In the genomic region with DNA sequence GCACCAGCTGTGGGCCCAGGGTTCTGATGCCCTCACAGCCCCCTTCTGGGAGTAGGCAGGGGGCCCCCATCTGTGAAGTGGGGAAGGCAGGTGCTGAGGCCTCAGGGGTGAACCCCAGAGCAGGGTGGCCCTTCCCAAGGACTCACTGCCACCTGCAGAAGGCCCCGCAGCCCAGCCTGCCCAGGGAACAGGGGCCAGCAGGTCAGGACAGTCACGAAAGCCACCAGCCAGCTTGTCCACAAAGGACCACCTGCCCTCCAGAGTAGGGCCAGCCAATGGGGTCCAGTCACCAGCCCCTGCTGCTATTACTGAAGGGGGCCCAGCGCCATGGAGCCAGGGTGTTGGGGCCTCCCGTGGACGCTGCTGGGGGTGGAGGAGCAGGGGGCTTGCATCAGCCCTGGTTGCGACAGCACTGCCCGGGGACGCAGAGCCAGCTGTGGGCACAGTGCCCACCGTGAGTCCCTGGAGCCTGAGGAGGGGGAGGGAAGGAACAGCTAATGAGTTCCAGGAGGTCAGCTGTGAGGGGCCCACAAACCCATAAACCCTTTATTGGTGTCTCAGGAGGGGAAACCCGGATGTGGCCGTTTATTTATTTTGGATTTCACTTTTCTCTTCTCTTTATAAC, we compare ENCODE assay signal across 11 cellular contexts. TPM values are rescaled to one million over a fixed set of nuclear protein-coding genes. Genes with fewer than 3 reads are reported as not detected.
DNase-seq lines count a peak whose midpoint lies in the region; ATAC-seq, FAIRE-seq and TF ChIP-seq lines count a peak whose summit lies in the region.
"Had no signal": no experiment of that assay in that cellular context is flagged by ENCODE, and none has a peak within 500 bp of the region (broad histone marks: within the 10 kb centered on the region; RNA-seq: fewer than 3 reads in every experiment).

No MANE protein-coding gene starts in this region.

- H3K9me3 ChIP-seq in astrocyte (ENCODE audit: insufficient read depth, low read depth, low read length) (peaks cover 14% of the 10 kb centered on the region), kidney (ENCODE audit: control insufficient read depth in 1 of 2, low read length in 2 of 2) (peaks cover 0 to 3% of the 10 kb centered on the region in 2 donors), transverse colon (no peaks in the 10 kb centered on the region)

- H3K27me3 ChIP-seq in astrocyte (ENCODE audit: insufficient read depth, low read length) (peaks cover 10% of the 10 kb centered on the region), transverse colon (peaks cover 20% of the 10 kb centered on the region)

- no peak overlapping the region for H3K27ac ChIP-seq in astrocyte (ENCODE audit: low read depth, low read length)
- no peak overlapping the region for H3K27ac ChIP-seq in kidney (ENCODE audit: low read depth in 2 of 2, low read length in 2 of 2)
- H3K27ac ChIP-seq in transverse colon: peak overlapping the region in 2 of 4 donors; percentile 21 to 28

- ATAC-seq in activated naive CD4-positive, alpha-beta T cell treated with anti-CD3 and anti-CD28 coated beads, Interleukin-2, amount 50 U/mL, for 72 hours: no peak
- no peak for ATAC-seq in HG02852 (IDR thresholded peaks at IDR 0.05; ENCODE audit: unreplicated experiment)

- H3K4me3 Mint-ChIP-seq in activated naive CD4-positive, alpha-beta T cell treated with anti-CD3 and anti-CD28 coated beads, Interleukin-2, amount 10 ng/mL, durations not matched to agents 7 days and 5 days: no peak overlapping the region
- H3K4me3 Mint-ChIP-seq in astrocyte (ENCODE audit: unreplicated experiment): no peak overlapping the region

- H3K4me3 ChIP-seq in astrocyte (ENCODE audit: insufficient read depth, low read depth, low read length) (no peak overlapping the region), kidney (ENCODE audit: low read length in 2 of 2) (no peak overlapping the region), transverse colon (no peak overlapping the region)

- FAIRE-seq in astrocyte (lab: Jason Lieb, UNC): no peak
- FAIRE-seq in kidney (lab: Jason Lieb, UNC): no peak

- no peaks in the 10 kb centered on the region for H3K36me3 Mint-ChIP-seq in activated naive CD4-positive, alpha-beta T cell treated with anti-CD3 and anti-CD28 coated beads, Interleukin-2, amount 10 ng/mL, durations not matched to agents 7 days and 5 days
- H3K36me3 Mint-ChIP-seq in activated naive CD4-positive, alpha-beta T cell treated with anti-CD3 and anti-CD28 coated beads, Interleukin-2, amount 50 U/mL, for 72 hours: no peaks in the 10 kb centered on the region
- H3K36me3 Mint-ChIP-seq in astrocyte (ENCODE audit: low read depth, unreplicated experiment): no peaks in the 10 kb centered on the region

- no peak overlapping the region for H3K27ac Mint-ChIP-seq in activated naive CD4-positive, alpha-beta T cell treated with anti-CD3 and anti-CD28 coated beads, Interleukin-2, amount 10 ng/mL, durations not matched to agents 7 days and 5 days
- H3K27ac Mint-ChIP-seq in activated naive CD4-positive, alpha-beta T cell treated with anti-CD3 and anti-CD28 coated beads, Interleukin-2, amount 50 U/mL, for 72 hours: no peak overlapping the region
- H3K27ac Mint-ChIP-seq in astrocyte (ENCODE audit: unreplicated experiment): no peak overlapping the region

- H3K79me2 ChIP-seq in astrocyte (ENCODE audit: insufficient read depth, low read length): no peaks in the 10 kb centered on the region

- peak; percentile 15 for DNase-seq in activated naive CD4-positive, alpha-beta T cell treated with anti-CD3 and anti-CD28 coated beads, Interleukin-2, amount 10 ng/mL, durations not matched to agents 7 days and 5 days
- DNase-seq in activated naive CD4-positive, alpha-beta T cell treated with anti-CD3 and anti-CD28 coated beads, Interleukin-2, amount 50 U/mL, for 72 hours (ENCODE audit: low spot score in 2 of 2): no peak
- peak; percentile 24 for DNase-seq in astrocyte (ENCODE audit: low read depth)
- DNase-seq in kidney: peak; percentile 93
- DNase-seq in transverse colon: peak; percentile 28
- no peak for DNase-seq in GM10266 (ENCODE audit: extremely low spot score)
- no peak for DNase-seq in RPMI8226
- DNase-seq: ACHN; activated effector memory CD4-positive, alpha-beta T cell treated with anti-CD3 and anti-CD28 coated beads, Interleukin-2, amount 50 U/mL, for 16 hours; NCI-H2171 had no signal

- intact Hi-C loops in kidney (cut with DNase I) (no loop called here), transverse colon (cut with DNase I; ENCODE audit: low total_unique reads) (loop anchor here (5.0 kb wide), 1 partner anchor 860 kb away; no protein-coding TSS in a partner anchor)

- H3K4me1 ChIP-seq in astrocyte (ENCODE audit: insufficient read depth, low read length): peaks cover 4% of the 10 kb centered on the region
- H3K4me1 ChIP-seq in kidney (ENCODE audit: control insufficient read depth in 1 of 2, insufficient read depth in 1 of 2, low read depth in 1 of 2, low read length in 2 of 2): peaks cover 0 to 21% of the 10 kb centered on the region in 2 donors
- H3K4me1 ChIP-seq in transverse colon: peaks cover 12 to 35% (median 13%) of the 10 kb centered on the region in 4 donors

- TF ChIP-seq EP300 in transverse colon (IDR thresholded peaks at IDR 0.05; ENCODE audit: low read depth): no peak

- no peak for TF ChIP-seq POLR2A in transverse colon (IDR thresholded peaks at IDR 0.05)

- H4K20me1 ChIP-seq in astrocyte (ENCODE audit: insufficient read depth, low read length): no peaks in the 10 kb centered on the region

- H3K9me3 Mint-ChIP-seq in activated naive CD4-positive, alpha-beta T cell treated with anti-CD3 and anti-CD28 coated beads, Interleukin-2, amount 10 ng/mL, durations not matched to agents 7 days and 5 days: no peaks in the 10 kb centered on the region
- H3K9me3 Mint-ChIP-seq in activated naive CD4-positive, alpha-beta T cell treated with anti-CD3 and anti-CD28 coated beads, Interleukin-2, amount 50 U/mL, for 72 hours: no peaks in the 10 kb centered on the region
- no peaks in the 10 kb centered on the region for H3K9me3 Mint-ChIP-seq in astrocyte (ENCODE audit: unreplicated experiment)

- no peaks in the 10 kb centered on the region for H3K36me3 ChIP-seq in astrocyte (ENCODE audit: insufficient read depth, low read length)
- H3K36me3 ChIP-seq in kidney (ENCODE audit: control insufficient read depth in 1 of 2, insufficient read depth in 2 of 2, low read length in 2 of 2): no peaks in the 10 kb centered on the region
- no peaks in the 10 kb centered on the region for H3K36me3 ChIP-seq in transverse colon

- 11% methylated on average over 6 of the region's 11 CpGs; no CpG with 5 or more reads in 1 of the 2 donors for WGBS in transverse colon (ENCODE audit: low coverage in 1 of 2), 2 donors

- H3K27me3 Mint-ChIP-seq in activated naive CD4-positive, alpha-beta T cell treated with anti-CD3 and anti-CD28 coated beads, Interleukin-2, amount 10 ng/mL, durations not matched to agents 7 days and 5 days: peaks cover 33% of the 10 kb centered on the region
- peaks cover 34% of the 10 kb centered on the region for H3K27me3 Mint-ChIP-seq in astrocyte (ENCODE audit: low read depth, unreplicated experiment)

- CTCF ChIA-PET in activated naive CD4-positive, alpha-beta T cell treated with anti-CD3 and anti-CD28 coated beads, Interleukin-2, amount 10 ng/mL, durations not matched to agents 7 days and 5 days (lab: Charles Lee): no interaction called here

- H3K4me1 Mint-ChIP-seq in activated naive CD4-positive, alpha-beta T cell treated with anti-CD3 and anti-CD28 coated beads, Interleukin-2, amount 10 ng/mL, durations not matched to agents 7 days and 5 days: no peaks in the 10 kb centered on the region
- no peaks in the 10 kb centered on the region for H3K4me1 Mint-ChIP-seq in astrocyte (ENCODE audit: low read depth, unreplicated experiment)

- H2AFZ ChIP-seq in astrocyte (ENCODE audit: low read depth, low read length): no peak overlapping the region

- H3K9ac ChIP-seq in astrocyte (ENCODE audit: low read length) (no peak overlapping the region), kidney (ENCODE audit: low read length in 2 of 2) (no peak overlapping the region)

- TF ChIP-seq CTCF in astrocyte (IDR thresholded peaks at IDR 0.05; ENCODE audit: insufficient read depth, low read depth, low read length): no peak
- no peak for TF ChIP-seq CTCF in kidney (IDR thresholded peaks at IDR 0.05; ENCODE audit: borderline replicate concordance, extremely low read depth, insufficient read depth)
- no peak for TF ChIP-seq CTCF in transverse colon (IDR thresholded peaks at IDR 0.05)
- no peak for TF ChIP-seq CTCF in GM10266 (IDR thresholded peaks at IDR 0.05; ENCODE audit: control insufficient read depth, insufficient read depth, low read depth, missing control alignments)

- in situ Hi-C loops in transverse colon (cut with MboI; ENCODE audit: low pct_ligation_motif_present in 1 of 4, low pct_unique_long_range_greater_than_20kb in 1 of 4, low sequenced_read_pairs in 3 of 4): no loop called here

- H3K4me2 ChIP-seq in astrocyte (ENCODE audit: low read length): peak overlapping the region; percentile 15

RNA-seq across cellular contexts. Expression of gene SNED1, which starts 11.5 kb away (rescaled TPM):
- 1 to 10 TPM in 1 of 2 donors, under 1 TPM in 1; 0.34 to 7.1 TPM for total RNA-seq in activated naive CD4-positive, alpha-beta T cell treated with anti-CD3 and anti-CD28 coated beads, Interleukin-2, amount 50 U/mL, for 72 hours
- total RNA-seq in astrocyte (0.23 and 0.48 TPM in 2 replicates), kidney (42.1 TPM), transverse colon (10 to 100 TPM in 3 of 4 donors, 1 to 10 TPM in 1; 8.2 to 65.5 (median 30.0) TPM)
- polyA plus RNA-seq in kidney (ENCODE audit: insufficient read depth, low read depth, low replicate concordance): 3.0 TPM

Comparison
In these comparisons a context has a peak if more than half of its experiments do, and no peak if none do; other contexts are left out.
1. DNase-seq: peak in activated naive CD4-positive, alpha-beta T cell treated with anti-CD3 and anti-CD28 coated beads, Interleukin-2, amount 10 ng/mL, durations not matched to agents 7 days and 5 days (single experiment), astrocyte (single experiment), kidney (single experiment) and transverse colon (single experiment); none in activated naive CD4-positive, alpha-beta T cell treated with anti-CD3 and anti-CD28 coated beads, Interleukin-2, amount 50 U/mL, for 72 hours (0 of 2), GM10266 (single experiment) and RPMI8226 (single experiment).